8 cellular contexts compared by ENCODE assay signal in genomic region chr18:22063672-22064071, GRCh38.
"Had no signal": no experiment of that assay in that cellular context is flagged by ENCODE, and none has a peak within 500 bp of the region (broad histone marks: within the 10 kb centered on the region; RNA-seq: fewer than 3 reads in every experiment).

No MANE protein-coding gene starts in this region.

- H3K4me3 Mint-ChIP-seq: GM23338, H9, HFFc6 had no signal

- H3K9ac ChIP-seq: KMS-11 had no signal

- ATAC-seq: GM23338 had no signal

- H3K27ac ChIP-seq: HL-60, KMS-11 had no signal

- H3K4me3 ChIP-seq: GM23338 had no signal

- H3K9me3 Mint-ChIP-seq: GM23338, H9, HFFc6 had no signal

- H3K4me1 Mint-ChIP-seq: GM23338 had no signal

- DNase-seq: H9, HCEC 1CT, HFFc6, IMR-90, KBM-7 had no signal

- H3K27ac Mint-ChIP-seq: GM23338, H9, HFFc6 had no signal

- H3K4me2 ChIP-seq: GM23338, KMS-11 had no signal

- H2AFZ ChIP-seq: GM23338 had no signal
